1 cellular context compared by ENCODE assay signal in genomic region chr1:23980725-23981063, GRCh38.
TF ChIP-seq lines count a peak whose summit lies in the region.

No MANE protein-coding gene starts in this region.

TF ChIP-seq in GM12878, 131 proteins besides CTCF, POLR2A, EP300 and RAD21 (continued from another document and continues in another):
- TF ChIP-seq MLLT1 (IDR thresholded peaks at IDR 0.05) (peak; percentile 19), CEBPZ (IDR thresholded peaks at IDR 0.05; ENCODE audit: low read depth, low read length) (no peak), SREBF2 (IDR thresholded peaks at IDR 0.05; ENCODE audit: low read length) (no peak), ASH2L (IDR thresholded peaks at IDR 0.05; ENCODE audit: borderline replicate concordance, low read depth) (no peak), RCOR1 (conservative IDR thresholded peaks at IDR 0.05; ENCODE audit: low read depth, low read length) (no peak), USF2 (IDR thresholded peaks at IDR 0.05; ENCODE audit: borderline replicate concordance, low read depth, low read length) (no peak), KDM1A (IDR thresholded peaks at IDR 0.05; ENCODE audit: borderline replicate concordance) (no peak), TARDBP (IDR thresholded peaks at IDR 0.05; ENCODE audit: borderline replicate concordance) (no peak), FOXM1 (IDR thresholded peaks at IDR 0.05; ENCODE audit: low read depth, low read length) (peak; percentile 52), SKIL (IDR thresholded peaks at IDR 0.05; ENCODE audit: low read depth, poor library complexity, severe bottlenecking) (peak; percentile 77), HDAC6 (IDR thresholded peaks at IDR 0.05; ENCODE audit: unreplicated experiment) (no peak), RBBP5 (conservative IDR thresholded peaks at IDR 0.05) (no peak), ZNF207 (IDR thresholded peaks at IDR 0.05; ENCODE audit: borderline replicate concordance) (no peak), SMAD5 (IDR thresholded peaks at IDR 0.05; ENCODE audit: low read depth) (no peak), PKNOX1 (IDR thresholded peaks at IDR 0.05) (no peak), BCLAF1 (IDR thresholded peaks at IDR 0.05) (no peak), EZH2 (IDR thresholded peaks at IDR 0.05; ENCODE audit: borderline replicate concordance, control insufficient read depth, low read depth, low read length) (no peak), DPF2 (IDR thresholded peaks at IDR 0.05) (no peak; the same call in 1 of the 2 replicates), ETV6 (conservative IDR thresholded peaks at IDR 0.05 in 1 of 2, IDR thresholded peaks at IDR 0.05 in 1 of 2; ENCODE audit: borderline replicate concordance in 1 of 2, low read depth in 1 of 2) (peak in 1 of 2 experiments; percentile 52; a peak in 1 of 4 replicates), HDAC2 (IDR thresholded peaks at IDR 0.05) (no peak), RELA (IDR thresholded peaks at IDR 0.05; ENCODE audit: borderline replicate concordance, partially characterized antibody) (no peak), ELK1 (IDR thresholded peaks at IDR 0.05; ENCODE audit: low read depth, low read length) (no peak), REST (IDR thresholded peaks at IDR 0.05; ENCODE audit: low read depth, low read length) (no peak), POU2F2 (IDR thresholded peaks at IDR 0.05; ENCODE audit: borderline replicate concordance, low read depth, low read length) (peak; percentile 52; the same call in 2 of the 3 replicates), IKZF1 (conservative IDR thresholded peaks at IDR 0.05) (no peak), STAT3 (IDR thresholded peaks at IDR 0.05; ENCODE audit: low read depth, low read length) (no peak), ATF2 (IDR thresholded peaks at IDR 0.05; ENCODE audit: low read length) (no peak), SUZ12 (IDR thresholded peaks at IDR 0.05; ENCODE audit: unreplicated experiment) (no peak), BCL3 (IDR thresholded peaks at IDR 0.05; ENCODE audit: borderline replicate concordance, insufficient read depth, low read depth, low read length, poor library complexity, severe bottlenecking) (peak; percentile 13), RAD51 (IDR thresholded peaks at IDR 0.05) (peak; percentile 35; the same call in 1 of the 2 replicates), SREBF1 (IDR thresholded peaks at IDR 0.05; ENCODE audit: low read length) (no peak), EED (IDR thresholded peaks at IDR 0.05; ENCODE audit: low read depth) (peak; percentile 60), MXI1 (IDR thresholded peaks at IDR 0.05; ENCODE audit: low read depth, low read length) (no peak), HSF1 (IDR thresholded peaks at IDR 0.05; ENCODE audit: low read depth, low read length) (no peak), EGR1 (IDR thresholded peaks at IDR 0.05; ENCODE audit: borderline replicate concordance in 1 of 2, low read depth in 2 of 2, low read length in 2 of 2) (peak in 1 of 2 experiments; percentile 22; a peak in 1 of 3 replicates), ZNF384 (IDR thresholded peaks at IDR 0.05; ENCODE audit: borderline replicate concordance, low read depth, low read length) (no peak)
